21 cellular contexts compared by ENCODE assay signal in the genomic region with DNA sequence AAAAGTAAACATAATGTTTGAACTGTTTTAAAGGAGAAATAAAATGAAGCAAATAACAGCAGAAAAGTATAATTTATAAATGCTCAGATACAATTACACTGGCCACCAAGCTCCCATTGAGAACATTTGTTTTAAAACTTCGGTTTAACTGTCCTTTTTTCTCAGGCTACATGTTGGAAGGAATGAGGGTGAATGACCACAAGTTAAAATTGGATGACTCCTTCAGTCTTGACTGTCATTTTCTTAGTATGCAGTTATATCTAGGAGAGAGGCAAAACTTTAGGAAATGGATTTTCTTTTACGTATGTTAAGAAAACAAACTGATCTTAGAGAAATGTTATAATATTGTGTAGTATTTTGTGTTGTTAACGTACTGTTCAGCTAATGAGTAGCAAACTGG. TPM values are rescaled to one million over a fixed set of nuclear protein-coding genes. Genes with fewer than 3 reads are reported as not detected.
DNase-seq lines count a peak whose midpoint lies in the region; ATAC-seq and TF ChIP-seq lines count a peak whose summit lies in the region.
"Had no signal": no experiment of that assay in that cellular context is flagged by ENCODE, and none has a peak within 500 bp of the region (broad histone marks: within the 10 kb centered on the region; RNA-seq: fewer than 3 reads in every experiment).

No MANE protein-coding gene starts in this region.

- no peak for DNase-seq in SK-N-SH
- peak; percentile 28 for DNase-seq in amniotic epithelial cell (ENCODE audit: low read depth)
- DNase-seq in glutamatergic neuron = no peak
- DNase-seq in osteocyte (ENCODE audit: extremely low spot score, unreplicated experiment) = no peak
- no peak for DNase-seq in activated T-helper 1 cell treated with anti-CD3 and anti-CD28 coated beads, Interleukin-12 subunit alpha, Interleukin-12 subunit beta, Interleukin-2, Interleukin-4 antibody, amounts not matched to agents 30 ng/mL and 10 ng/mL and 1 ng/mL, durations not matched to agents 14 hours and 24 hours and 36 hours (ENCODE audit: low spot score)
- no peak for DNase-seq in stimulated activated CD4-positive, alpha-beta T cell treated with anti-CD3 and anti-CD28 coated beads, Interleukin-2, amount 100 ng/mL, for 48 hours
- DNase-seq: activated CD4-positive, alpha-beta T cell treated with anti-CD3 and anti-CD28 coated beads for 4 hours; activated effector memory CD4-positive, alpha-beta T cell treated with Interleukin-2 at 50 U/mL for 16 hours; Caco-2; HCEC 1CT; NCI-H1417 treated with DMSO at 0.1 percent for 48 hours; NCI-H524 treated with DMSO at 0.1 percent for 48 hours; stimulated activated CD4-positive, alpha-beta T cell treated with anti-CD3 and anti-CD28 coated beads, Interleukin-15, amount 100 ng/mL, for 24 hours; uterus had no signal

- H3K9me3 Mint-ChIP-seq in glutamatergic neuron (ENCODE audit: unreplicated experiment) (peaks cover 10% of the 10 kb centered on the region), osteocyte (ENCODE audit: unreplicated experiment) (no peaks in the 10 kb centered on the region)
- H3K9me3 Mint-ChIP-seq in activated T-helper 1 cell treated with anti-CD3 and anti-CD28 coated beads, Interleukin-12 subunit alpha, Interleukin-12 subunit beta, Interleukin-2, Interleukin-4 antibody, amounts not matched to agents 30 ng/mL and 10 ng/mL and 1 ng/mL, durations not matched to agents 14 hours and 24 hours and 36 hours = no peaks in the 10 kb centered on the region
- H3K9me3 Mint-ChIP-seq: central memory CD8-positive, alpha-beta T cell had no signal

- intact Hi-C loops in activated T-helper 1 cell treated with anti-CD3 and anti-CD28 coated beads, Interleukin-12 subunit alpha, Interleukin-12 subunit beta, Interleukin-2, Interleukin-4 antibody, amounts not matched to agents 30 ng/mL and 10 ng/mL and 1 ng/mL, durations not matched to agents 14 hours and 24 hours and 36 hours (cut with micrococcal nuclease) = loop anchor here (10.0 kb wide), 1 partner anchor 580 kb away; no protein-coding TSS in a partner anchor

- no peaks in the 10 kb centered on the region for H3K27me3 ChIP-seq in SK-N-SH (ENCODE audit: insufficient read depth)
- H3K27me3 ChIP-seq: neutrophil, uterus had no signal

- H3K36me3 Mint-ChIP-seq in glutamatergic neuron (ENCODE audit: unreplicated experiment) (no peaks in the 10 kb centered on the region), osteocyte (ENCODE audit: unreplicated experiment) (peaks cover 3% of the 10 kb centered on the region)
- peaks cover 22% of the 10 kb centered on the region for H3K36me3 Mint-ChIP-seq in activated T-helper 1 cell treated with anti-CD3 and anti-CD28 coated beads, Interleukin-12 subunit alpha, Interleukin-12 subunit beta, Interleukin-2, Interleukin-4 antibody, amounts not matched to agents 30 ng/mL and 10 ng/mL and 1 ng/mL, durations not matched to agents 14 hours and 24 hours and 36 hours (ENCODE audit: low read depth)

- H3K9me2 ChIP-seq in SK-N-SH = no peaks in the 10 kb centered on the region

- H3K4me3 Mint-ChIP-seq in glutamatergic neuron (ENCODE audit: unreplicated experiment) (peak overlapping the region; percentile 25), osteocyte (ENCODE audit: unreplicated experiment) (peak overlapping the region; percentile 30)
- no peak overlapping the region for H3K4me3 Mint-ChIP-seq in activated T-helper 1 cell treated with anti-CD3 and anti-CD28 coated beads, Interleukin-12 subunit alpha, Interleukin-12 subunit beta, Interleukin-2, Interleukin-4 antibody, amounts not matched to agents 30 ng/mL and 10 ng/mL and 1 ng/mL, durations not matched to agents 14 hours and 24 hours and 36 hours
- H3K4me3 Mint-ChIP-seq: B cell; central memory CD8-positive, alpha-beta T cell had no signal

- H3K27ac ChIP-seq in SK-N-SH (ENCODE audit: low read depth in 2 of 2, low read length in 1 of 2) = peak overlapping the region in 1 of 2 experiments; percentile 1; a peak in 1 of 4 replicates
- H3K27ac ChIP-seq: 22Rv1, neutrophil, uterus had no signal

- H3K9me3 ChIP-seq in SK-N-SH = no peaks in the 10 kb centered on the region
- H3K9me3 ChIP-seq: Caco-2, neutrophil, uterus had no signal

- H3K4me3 ChIP-seq in SK-N-SH (ENCODE audit: low read depth in 2 of 2, low read length in 1 of 2) = 0 out of 4 replicates have a peak overlapping the region, but pooled peaks of 1 of the 2 experiments have one; percentile 2
- H3K4me3 ChIP-seq: uterus had no signal

- no peak overlapping the region for H3K9ac ChIP-seq in SK-N-SH

- 79% methylated on average over 3 of the region's 3 CpGs for WGBS in SK-N-SH (ENCODE audit: low lambda C conversion rate)

- peaks cover 15% of the 10 kb centered on the region for H3F3A ChIP-seq in SK-N-SH (replicated peaks; ENCODE audit: insufficient read depth)

- peaks cover 11% of the 10 kb centered on the region; the same call in 1 of the 2 replicates for H4K20me1 ChIP-seq in SK-N-SH (ENCODE audit: insufficient read depth)

- no peak for TF ChIP-seq CTCF in SK-N-SH (IDR thresholded peaks at IDR 0.05)
- TF ChIP-seq CTCF in glutamatergic neuron (IDR thresholded peaks at IDR 0.05; ENCODE audit: partially characterized antibody, unreplicated experiment) = no peak
- no peak for TF ChIP-seq CTCF in osteocyte (IDR thresholded peaks at IDR 0.05)

- H3K4me1 ChIP-seq in SK-N-SH (ENCODE audit: control insufficient read depth in 1 of 2, insufficient read depth in 2 of 2, low read depth in 1 of 2, low read length in 1 of 2) = peaks cover 8 to 9% of the 10 kb centered on the region in 2 experiments; a peak in 3 of 4 replicates

- no peak for ATAC-seq in SK-N-SH treated with all-trans-retinoic acid at 6 μM for 48 hours
- no peak for ATAC-seq in HG02759 (IDR thresholded peaks at IDR 0.05; ENCODE audit: unreplicated experiment)
- ATAC-seq: esophagus mucosa had no signal

- CTCF ChIA-PET in SK-N-SH (lab: Yijun Ruan, JAX) = interaction anchor here (0.8 kb wide), 1 partner anchor 119 kb away, joined by 3 read pairs; no protein-coding TSS in a partner anchor

- H3K4me1 Mint-ChIP-seq in glutamatergic neuron (ENCODE audit: low read depth, unreplicated experiment) (peaks cover 22% of the 10 kb centered on the region), osteocyte (ENCODE audit: unreplicated experiment) (peaks cover 40% of the 10 kb centered on the region)
- peaks cover 40% of the 10 kb centered on the region for H3K4me1 Mint-ChIP-seq in activated T-helper 1 cell treated with anti-CD3 and anti-CD28 coated beads, Interleukin-12 subunit alpha, Interleukin-12 subunit beta, Interleukin-2, Interleukin-4 antibody, amounts not matched to agents 30 ng/mL and 10 ng/mL and 1 ng/mL, durations not matched to agents 14 hours and 24 hours and 36 hours (ENCODE audit: low read depth)

- TF ChIP-seq EP300 in SK-N-SH (IDR thresholded peaks at IDR 0.05; ENCODE audit: borderline replicate concordance in 1 of 2, low read depth in 1 of 2, low read length in 1 of 2) = no peak

- no peak for TF ChIP-seq RAD21 in SK-N-SH (IDR thresholded peaks at IDR 0.05; ENCODE audit: low read length)

- peaks cover 0 to 6% of the 10 kb centered on the region in 2 experiments for H3K36me3 ChIP-seq in SK-N-SH (replicated peaks in 1 of 2; ENCODE audit: control insufficient read depth in 1 of 2, insufficient read depth in 2 of 2, low read length in 1 of 2)
- H3K36me3 ChIP-seq: neutrophil, uterus had no signal

- H3K4me2 ChIP-seq in SK-N-SH = peak overlapping the region; percentile 11; the same call in 1 of the 2 replicates

- peaks cover 92% of the 10 kb centered on the region for H3K79me2 ChIP-seq in SK-N-SH (ENCODE audit: insufficient read depth)

- POLR2A ChIA-PET in SK-N-SH (lab: Yijun Ruan, JAX) = no interaction called here

- H3K27ac Mint-ChIP-seq in glutamatergic neuron (ENCODE audit: unreplicated experiment) = no peak overlapping the region
- H3K27ac Mint-ChIP-seq in osteocyte (ENCODE audit: unreplicated experiment) = peak overlapping the region; percentile 77
- H3K27ac Mint-ChIP-seq in activated T-helper 1 cell treated with anti-CD3 and anti-CD28 coated beads, Interleukin-12 subunit alpha, Interleukin-12 subunit beta, Interleukin-2, Interleukin-4 antibody, amounts not matched to agents 30 ng/mL and 10 ng/mL and 1 ng/mL, durations not matched to agents 14 hours and 24 hours and 36 hours = no peak overlapping the region
- H3K27ac Mint-ChIP-seq: B cell had no signal

- peaks cover 10% of the 10 kb centered on the region for H3K27me3 Mint-ChIP-seq in glutamatergic neuron (ENCODE audit: unreplicated experiment)
- no peaks in the 10 kb centered on the region for H3K27me3 Mint-ChIP-seq in osteocyte (ENCODE audit: unreplicated experiment)
- H3K27me3 Mint-ChIP-seq in activated T-helper 1 cell treated with anti-CD3 and anti-CD28 coated beads, Interleukin-12 subunit alpha, Interleukin-12 subunit beta, Interleukin-2, Interleukin-4 antibody, amounts not matched to agents 30 ng/mL and 10 ng/mL and 1 ng/mL, durations not matched to agents 14 hours and 24 hours and 36 hours (ENCODE audit: insufficient read depth) = no peaks in the 10 kb centered on the region
- H3K27me3 Mint-ChIP-seq: B cell; central memory CD8-positive, alpha-beta T cell had no signal

- peak overlapping the region; percentile 6 for H2AFZ ChIP-seq in SK-N-SH (ENCODE audit: low read depth)

TF ChIP-seq in SK-N-SH treated with all-trans-retinoic acid at 6 μM for 48 hours, 23 proteins besides CTCF, POLR2A, EP300 and RAD21:
- TF ChIP-seq ESRRG (CRISPR knock-in tag; IDR thresholded peaks at IDR 0.05) (no peak), ISL1 (CRISPR knock-in tag; IDR thresholded peaks at IDR 0.05) (no peak), ZFP30 (CRISPR knock-in tag; IDR thresholded peaks at IDR 0.05) (no peak), ZFP3 (CRISPR knock-in tag; IDR thresholded peaks at IDR 0.05) (no peak), GLIS3 (CRISPR knock-in tag; IDR thresholded peaks at IDR 0.05) (no peak)

RNA-seq across cellular contexts. Expression of a gene that starts 5.0 kb away (rescaled TPM):
- 5.3 and 6.5 TPM in 2 replicates for polyA plus RNA-seq in SK-N-SH (2012; rRNA removed)
- 7.2 and 7.4 TPM in 2 replicates for polyA plus RNA-seq in SK-N-SH (2012; cell fraction: cytosol; rRNA removed)
- 4.4 and 7.1 TPM in 2 replicates for polyA plus RNA-seq in SK-N-SH (2012; cell fraction: nucleus; rRNA removed)
- 85.6 TPM for total RNA-seq in glutamatergic neuron (ENCODE audit: unreplicated experiment)
- 20.9 and 23.1 TPM in 2 replicates for total RNA-seq in osteocyte
- 15.7 and 17.1 TPM in 2 replicates for total RNA-seq in activated T-helper 1 cell treated with anti-CD3 and anti-CD28 coated beads, Interleukin-12 subunit alpha, Interleukin-12 subunit beta, Interleukin-2, Interleukin-4 antibody, amounts not matched to agents 30 ng/mL and 10 ng/mL and 1 ng/mL, durations not matched to agents 14 hours and 24 hours and 36 hours
